Comparison of ENCODE assay signal across 8 cellular contexts in the genomic region with DNA sequence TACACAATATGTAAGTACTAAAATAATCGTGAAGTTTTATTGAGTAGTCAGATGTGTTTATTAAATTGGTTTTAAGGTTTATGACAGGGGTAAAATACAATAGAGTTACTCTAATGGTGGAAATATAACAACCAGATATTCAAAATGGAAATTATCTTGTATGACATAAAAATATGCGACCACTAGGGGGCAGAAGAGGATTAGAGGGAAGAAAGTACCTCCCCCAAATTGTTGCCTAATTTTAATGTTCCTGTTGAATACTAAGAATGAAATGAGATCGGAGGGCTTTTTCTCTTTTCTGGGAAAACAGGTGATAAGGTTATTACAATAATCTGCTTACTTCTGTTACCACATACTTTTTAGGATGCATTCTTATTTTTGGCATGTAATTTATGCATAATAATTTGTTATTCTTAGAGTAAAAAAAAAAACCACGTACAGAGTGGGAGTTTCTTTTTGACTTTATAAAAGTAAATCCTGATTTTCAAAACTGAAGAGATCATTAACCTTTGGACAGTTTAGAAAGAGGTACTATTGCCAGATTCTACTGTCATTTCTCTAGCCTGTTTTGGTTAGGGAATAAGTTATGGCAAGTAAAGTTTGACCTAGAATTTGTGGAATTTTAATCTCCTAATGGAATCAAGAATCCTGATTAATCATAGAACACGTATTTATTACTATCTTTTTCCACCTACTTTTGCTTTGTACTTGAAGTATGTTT.
DNase-seq lines count a peak whose midpoint lies in the region; ATAC-seq, FAIRE-seq and TF ChIP-seq lines count a peak whose summit lies in the region.

No MANE protein-coding gene starts in this region.

- H3K27me3 ChIP-seq in H1 (replicated peaks in 1 of 4; ENCODE audit: control insufficient read depth in 3 of 4, extremely low read depth in 1 of 4, insufficient read depth in 3 of 4, low read length in 3 of 4) = no peaks in the 10 kb centered on the region

- no peak overlapping the region for H2BK20ac ChIP-seq in H1 (ENCODE audit: low read length)

- no peak overlapping the region for H2BK5ac ChIP-seq in H1 (ENCODE audit: low read depth, low read length)

- H3K36me3 ChIP-seq in H1 (ENCODE audit: control insufficient read depth in 2 of 4, insufficient read depth in 4 of 4, low read length in 3 of 4) = no peaks in the 10 kb centered on the region

- no peak overlapping the region for H4K91ac ChIP-seq in H1 (replicated peaks; ENCODE audit: insufficient read length, low read length)

- peaks cover 9% of the 10 kb centered on the region for H3K9me3 Mint-ChIP-seq in nephron

- no peak overlapping the region for H3K14ac ChIP-seq in H1 (ENCODE audit: insufficient read length)

- H3K9ac ChIP-seq in H1 (replicated peaks in 1 of 4; ENCODE audit: extremely low read depth in 1 of 4, low read depth in 3 of 4, low read length in 3 of 4) = no peak overlapping the region

- no peaks in the 10 kb centered on the region for H3K36me3 Mint-ChIP-seq in nephron (ENCODE audit: low read depth)

- H3K79me2 ChIP-seq in H1 (ENCODE audit: control insufficient read depth in 1 of 2, insufficient read depth in 2 of 2, low read length in 2 of 2) = no peaks in the 10 kb centered on the region

- 37 to 100% methylated on average over 1 to 5 of the region's 5 CpGs for WGBS in H1 (ENCODE audit: extremely low coverage in 1 of 2, insufficient coverage in 1 of 2, insufficient read length in 1 of 2, insufficient replicate concordance in 2 of 2, low coverage in 1 of 2, low lambda C conversion rate in 2 of 2, missing lambda C conversion rate in 1 of 2), 2 experiments

- H2BK15ac ChIP-seq in H1 (ENCODE audit: low read length) = no peak overlapping the region

- TF ChIP-seq CTCF in H1 (IDR thresholded peaks at IDR 0.05; ENCODE audit: control extremely low read depth in 1 of 3, insufficient read depth in 1 of 3, low read depth in 1 of 3, low read length in 3 of 3) = peak in 2 of 3 experiments; percentile 41 to 51; a peak in 2 of 4 replicates
- TF ChIP-seq CTCF in nephron (IDR thresholded peaks at IDR 0.05; ENCODE audit: unreplicated experiment in 3 of 3) = peak; percentile 55 to 75 (median 58)

- H2BK120ac ChIP-seq in H1 (replicated peaks; ENCODE audit: low read depth, low read length) = no peak overlapping the region

- peak; percentile 70 to 76 for TF ChIP-seq RAD21 in H1 (IDR thresholded peaks at IDR 0.05 in 1 of 2, conservative IDR thresholded peaks at IDR 0.05 in 1 of 2; ENCODE audit: low read depth in 2 of 2, low read length in 2 of 2)

- DNase-seq in COLO829 (ENCODE audit: low spot score) = peak; percentile 5
- DNase-seq in Kasumi-1 (lab: John Stamatoyannopoulos, UW) = peak; percentile 70 to 86
- DNase-seq in RCC 7860 (ENCODE audit: low spot score) = peak; percentile 29
- no peak for DNase-seq in H1 (ENCODE audit: low read depth in 1 of 2, low spot score in 2 of 2)
- DNase-seq in HK-2 (ENCODE audit: unreplicated experiment) = no peak

- H4K8ac ChIP-seq in H1 (ENCODE audit: extremely low read depth, insufficient read depth, low read length) = no peak overlapping the region

- no peak overlapping the region for H2AFZ ChIP-seq in H1 (ENCODE audit: low read length)

- no peaks in the 10 kb centered on the region for H3K79me1 ChIP-seq in H1 (ENCODE audit: low read depth, low read length)

- TF ChIP-seq EP300 in H1 (IDR thresholded peaks at IDR 0.05; ENCODE audit: borderline replicate concordance in 1 of 2, low read depth in 2 of 2, low read length in 2 of 2) = no peak

- TF ChIP-seq POLR2A in H1 (IDR thresholded peaks at IDR 0.05; ENCODE audit: control extremely low read depth in 1 of 2, low read depth in 2 of 2, low read length in 2 of 2) = no peak

- H3K9me3 ChIP-seq in H1 (ENCODE audit: insufficient read depth in 2 of 2, low read depth in 1 of 2, low read length in 1 of 2) = peaks cover 0 to 6% of the 10 kb centered on the region in 2 experiments; a peak in 1 of 4 replicates

- H3K27ac Mint-ChIP-seq in nephron = peak overlapping the region in 2 of 3 experiments; percentile 55 to 61

- H4K5ac ChIP-seq in H1 (ENCODE audit: insufficient read length, low read depth, low read length) = no peak overlapping the region

- H3K23me2 ChIP-seq in H1 (ENCODE audit: low read depth, low read length) = no peaks in the 10 kb centered on the region

- H3K4me1 ChIP-seq in H1 (replicated peaks in 1 of 4; ENCODE audit: control insufficient read depth in 3 of 4, insufficient read depth in 4 of 4, low read length in 3 of 4) = no peaks in the 10 kb centered on the region

- no peak overlapping the region for H3K4ac ChIP-seq in H1 (replicated peaks; ENCODE audit: insufficient read length, low read depth, low read length)

- no peak overlapping the region for H3K4me3 ChIP-seq in H1 (ENCODE audit: extremely low read depth in 1 of 4, insufficient read depth in 2 of 4, low read depth in 3 of 4, low read length in 4 of 4)

- H4K20me1 ChIP-seq in H1 (replicated peaks in 1 of 2; ENCODE audit: control insufficient read depth in 1 of 2, insufficient read depth in 2 of 2, low read length in 2 of 2) = no peaks in the 10 kb centered on the region

- peak; percentile 67 for ATAC-seq in GM18907 (IDR thresholded peaks at IDR 0.05; ENCODE audit: unreplicated experiment)
- ATAC-seq in GM21825 (IDR thresholded peaks at IDR 0.05; ENCODE audit: unreplicated experiment) = no peak

- peak overlapping the region in 1 of 3 experiments; percentile 34 for H3K4me3 Mint-ChIP-seq in nephron

- H3K23ac ChIP-seq in H1 (ENCODE audit: insufficient read length) = no peak overlapping the region

- no peak overlapping the region for H3K4me2 ChIP-seq in H1 (ENCODE audit: insufficient read depth in 1 of 2, low read depth in 2 of 2, low read length in 2 of 2)

- H2AK5ac ChIP-seq in H1 (ENCODE audit: low read depth, low read length) = no peak overlapping the region

- no peak overlapping the region for H3K18ac ChIP-seq in H1 (ENCODE audit: extremely low read depth, low read length)

- no peak overlapping the region for H3K27ac ChIP-seq in H1 (ENCODE audit: low read depth, low read length)

- H3K27me3 Mint-ChIP-seq in nephron (ENCODE audit: low read depth) = no peaks in the 10 kb centered on the region

- POLR2A ChIA-PET in H1 (lab: Charles Lee; ENCODE audit: partially characterized antibody) = interaction anchor here (0.9 kb wide), 1 partner anchor 394 kb away, joined by 3 read pairs; a partner anchor contains a TSS

- H3K56ac ChIP-seq in H1 (replicated peaks; ENCODE audit: insufficient read length, low read depth, low read length) = no peak overlapping the region

- FAIRE-seq in RCC 7860 (lab: Jason Lieb, UNC) (peak; percentile 51), H1 (lab: Jason Lieb, UNC) (peak; percentile 60)

- peaks cover 30% of the 10 kb centered on the region for H3K4me1 Mint-ChIP-seq in nephron

- no peak overlapping the region for H2BK12ac ChIP-seq in H1 (ENCODE audit: low read depth, low read length)

- CTCF ChIA-PET in H1 (lab: Charles Lee; ENCODE audit: partially characterized antibody) = interaction anchor here (0.6 to 4.5 kb wide), 30 partner anchors 14 to 1406 kb away, joined by 3 to 43 read pairs (median 4); no protein-coding TSS in a partner anchor

TF ChIP-seq in H1, 55 proteins besides CTCF, POLR2A, EP300 and RAD21:
- no peak for TF ChIP-seq TEAD4 (IDR thresholded peaks at IDR 0.05; ENCODE audit: low read depth, low read length)
- peak; percentile 92 for TF ChIP-seq CEBPB (IDR thresholded peaks at IDR 0.05; ENCODE audit: low read depth, low read length)
TF ChIP-seq in H1: peak in this region for 1.

Comparison
In these comparisons a context has a peak if more than half of its experiments do, and no peak if none do; other contexts are left out.
1. DNase-seq: peak in COLO829 (single experiment), Kasumi-1 (2 of 2) and RCC 7860 (single experiment); none in H1 (0 of 2) and HK-2 (single experiment).